35 cellular contexts compared by ENCODE assay signal in genomic region chr18:43061318-43061717, GRCh38. TPM values are rescaled to one million over a fixed set of nuclear protein-coding genes. Genes with fewer than 3 reads are reported as not detected.
"Had no signal": no experiment of that assay in that cellular context is flagged by ENCODE, and none has a peak within 500 bp of the region (broad histone marks: within the 10 kb centered on the region; RNA-seq: fewer than 3 reads in every experiment).

No MANE protein-coding gene starts in this region.

- H3K4me1 ChIP-seq: SJSA1 had no signal

- H3K4me3 ChIP-seq: PC-9, SJSA1 had no signal

- H3K9ac ChIP-seq: SK-N-SH had no signal

- DNase-seq: Karpas-422, MM.1S, MV-4-11, NCI-H1048, NCI-H1092 treated with DMSO at 0.1 percent for 48 hours, NCI-H1105 treated with DMSO at 0.1 percent for 48 hours, NCI-H1417, NCI-H1436, NCI-H146, NCI-H1694, NCI-H187, NCI-H1930, NCI-H2029 treated with DMSO at 0.1 percent for 48 hours, NCI-H2081 treated with DMSO at 0.1 percent for 48 hours, NCI-H2107, NCI-H226, NCI-H446 treated with DMSO at 0.1 percent for 48 hours, NCI-H510A, NCI-H524, NCI-H526, NCI-H69, NCI-H748 treated with DMSO at 0.1 percent for 48 hours, NCI-H82, PC-9, Right ventricle myocardium superior, RPMI8226, SHP77 treated with DMSO at 0.1 percent for 48 hours, SK-N-SH, SW 1271, T-helper 1 cell had no signal

- ATAC-seq: Panc1 had no signal

- H3K9me3 ChIP-seq: SJSA1, SK-N-SH had no signal

- H3K4me2 ChIP-seq: PC-9, SK-N-SH had no signal

- H2AFZ ChIP-seq: PC-9 had no signal

- H3K27ac ChIP-seq: PC-9, SJSA1 had no signal

- H3K36me3 ChIP-seq: SJSA1 had no signal

- H3K27me3 ChIP-seq: SJSA1 had no signal

RNA-seq across cellular contexts. Expression of gene RIT2, which starts 54.2 kb away (rescaled TPM):
- total RNA-seq: LHCN-M2, MCF 10A, OCI-LY7, PC-9, Right ventricle myocardium superior, SJSA1 had no signal
